33 cellular contexts compared by ENCODE assay signal in the genomic region with DNA sequence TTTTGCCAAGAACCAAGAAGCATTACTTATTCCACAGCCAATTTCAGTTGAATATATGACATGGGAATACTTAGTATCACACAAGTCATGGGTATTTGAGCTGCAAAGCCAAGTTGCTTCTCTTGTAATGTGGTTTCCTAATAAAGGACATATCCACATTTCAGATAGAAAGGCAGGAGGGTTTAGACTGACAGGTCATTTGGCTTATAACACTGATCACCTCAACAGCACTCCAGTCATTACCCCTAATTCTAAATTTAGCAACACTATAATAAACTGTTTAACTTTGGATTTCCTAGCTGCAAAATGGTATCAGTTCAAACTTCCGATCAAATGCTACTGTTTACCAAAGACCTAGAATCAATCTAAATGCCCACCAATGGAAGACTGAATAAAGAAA.
"Had no signal": no experiment of that assay in that cellular context is flagged by ENCODE, and none has a peak within 500 bp of the region (broad histone marks: within the 10 kb centered on the region; RNA-seq: fewer than 3 reads in every experiment).

No MANE protein-coding gene starts in this region.

- H3K27me3 ChIP-seq: adrenal gland, body of pancreas, brain microvascular endothelial cell, breast epithelium had no signal

- H3K36me3 ChIP-seq: adrenal gland, brain microvascular endothelial cell, breast epithelium had no signal

- ATAC-seq: activated CD8-positive, alpha-beta T cell treated with anti-CD3 and anti-CD28 coated beads for 36 hours; activated naive CD4-positive, alpha-beta T cell treated with anti-CD3 and anti-CD28 coated beads, Interleukin-2, amount 50 U/mL, for 72 hours; activated T-cell treated with anti-CD3 and anti-CD28 coated beads, Interleukin-2, amount 50 U/mL, for 4 hours; activated T-cell treated with anti-CD3 and anti-CD28 coated beads, Interleukin-2, amount 50 U/mL, for 72 hours; activated T-helper 17 cell treated with anti-CD3 and anti-CD28 coated beads, Interleukin-2, amount 50 U/mL, for 72 hours; body of pancreas had no signal

- H3K4me1 ChIP-seq: adrenal gland, breast epithelium had no signal

- H3K27ac ChIP-seq: adrenal gland, body of pancreas, brain microvascular endothelial cell, breast epithelium, VCaP had no signal

- DNase-seq: activated B cell treated with CpG ODN at 0.5 μM for 24 hours; activated CD4-positive, alpha-beta memory T cell treated with anti-CD3 and anti-CD28 coated beads for 36 hours; activated CD4-positive, alpha-beta T cell treated with anti-CD3 and anti-CD28 coated beads for 4 hours; activated CD4-positive, alpha-beta T cell treated with anti-CD3 and anti-CD28 coated beads, Interleukin-2, amount 10 ng/mL, durations not matched to agents 24 days and 14 days; activated CD4-positive, alpha-beta T cell treated with anti-CD3 and anti-CD28 coated beads, Interleukin-2, amount 50 U/mL, for 1 hour; activated CD4-positive, alpha-beta T cell treated with anti-CD3 and anti-CD28 coated beads, Interleukin-2, amount 50 U/mL, for 4 hours; activated CD4-positive, CD25-positive, alpha-beta regulatory T cell treated with anti-CD3 and anti-CD28 coated beads, Interleukin-2, amount 50 U/mL, for 72 hours; activated CD8-positive, alpha-beta memory T cell treated with anti-CD3 and anti-CD28 coated beads, Interleukin-2, amount 50 U/mL, for 4 hours; activated CD8-positive, alpha-beta T cell treated with anti-CD3 and anti-CD28 coated beads for 36 hours; activated effector memory CD4-positive, alpha-beta T cell treated with anti-CD3 and anti-CD28 coated beads, Interleukin-2, amount 50 U/mL, for 16 hours; activated gamma-delta T cell treated with Interleukin-2 at 50 U/mL for 16 hours; activated naive CD4-positive, alpha-beta T cell; activated naive CD4-positive, alpha-beta T cell treated with anti-CD3 and anti-CD28 coated beads for 36 hours; activated naive CD4-positive, alpha-beta T cell treated with anti-CD3 and anti-CD28 coated beads, Interleukin-2, amount 50 U/mL, for 16 hours; activated naive CD8-positive, alpha-beta T cell treated with anti-CD3 and anti-CD28 coated beads for 36 hours; activated T-cell treated with anti-CD3 and anti-CD28 coated beads for 4 hours; activated T-cell treated with anti-CD3 and anti-CD28 coated beads, Interleukin-2, amount 50 U/mL, for 1 hour; activated T-cell treated with anti-CD3 and anti-CD28 coated beads, Interleukin-2, amount 50 U/mL, for 4 hours; activated T-cell treated with anti-CD3 and anti-CD28 coated beads, Interleukin-2, amount 50 U/mL, for 72 hours; amniotic stem cell; aorta; body of pancreas; brain microvascular endothelial cell; caudate nucleus; SW 1271; T-helper 1 cell; T-helper 2 cell; T-helper 9 cell had no signal

- H3K4me3 ChIP-seq: adrenal gland, body of pancreas, breast epithelium had no signal

- H3K9me3 ChIP-seq: adrenal gland, body of pancreas, breast epithelium had no signal
